24 cellular contexts compared by ENCODE assay signal in genomic region chr1:115609021-115609420, GRCh38. TPM values are rescaled to one million over a fixed set of nuclear protein-coding genes. Genes with fewer than 3 reads are reported as not detected.
A peak's percentile ranks its signal among the peaks of the same experiment; 100 is the strongest.
DNase-seq lines count a peak whose midpoint lies in the region; ATAC-seq, FAIRE-seq and TF ChIP-seq lines count a peak whose summit lies in the region.
"Had no signal": no experiment of that assay in that cellular context is flagged by ENCODE, and none has a peak within 500 bp of the region (broad histone marks: within the 10 kb centered on the region; RNA-seq: fewer than 3 reads in every experiment).

No MANE protein-coding gene starts in this region.

- 73% methylated on average over 1 of the region's 1 CpG; no CpG with 5 or more reads in 1 of the 2 experiments for WGBS in H1 (ENCODE audit: extremely low coverage in 1 of 2, insufficient coverage in 1 of 2, insufficient read length in 1 of 2, insufficient replicate concordance in 2 of 2, low coverage in 1 of 2, low lambda C conversion rate in 2 of 2, missing lambda C conversion rate in 1 of 2), 2 experiments

- TF ChIP-seq CTCF in MCF 10A (IDR thresholded peaks at IDR 0.05; ENCODE audit: unreplicated experiment), result no peak
- no peak for TF ChIP-seq CTCF in breast epithelium (IDR thresholded peaks at IDR 0.05)
- no peak for TF ChIP-seq CTCF in H1 (IDR thresholded peaks at IDR 0.05; ENCODE audit: control extremely low read depth in 1 of 3, insufficient read depth in 1 of 3, low read depth in 1 of 3, low read length in 3 of 3)
- TF ChIP-seq CTCF in GM10266 (IDR thresholded peaks at IDR 0.05; ENCODE audit: control insufficient read depth, insufficient read depth, low read depth, missing control alignments), result no peak
- no peak for TF ChIP-seq CTCF in CD4-positive, alpha-beta T cell (IDR thresholded peaks at IDR 0.05)

- H3K14ac ChIP-seq in H1 (ENCODE audit: insufficient read length), result no peak overlapping the region

- H3K56ac ChIP-seq in H1 (replicated peaks; ENCODE audit: insufficient read length, low read depth, low read length), result no peak overlapping the region

- TF ChIP-seq RAD21 in H1 (IDR thresholded peaks at IDR 0.05 in 1 of 2, conservative IDR thresholded peaks at IDR 0.05 in 1 of 2; ENCODE audit: low read depth in 2 of 2, low read length in 2 of 2), result no peak

- H3K27ac Mint-ChIP-seq in MCF 10A (ENCODE audit: low read depth, unreplicated experiment), result no peak overlapping the region
- H3K27ac Mint-ChIP-seq in CD4-positive, alpha-beta T cell, result no peak overlapping the region

- H3K4ac ChIP-seq in H1 (replicated peaks; ENCODE audit: insufficient read length, low read depth, low read length), result no peak overlapping the region

- peaks cover 13% of the 10 kb centered on the region for H3K27me3 Mint-ChIP-seq in MCF 10A (ENCODE audit: insufficient read depth, unreplicated experiment)
- peaks cover 3% of the 10 kb centered on the region for H3K27me3 Mint-ChIP-seq in CD4-positive, alpha-beta T cell

- H2AK5ac ChIP-seq in H1 (ENCODE audit: low read depth, low read length), result no peak overlapping the region

- H3K36me3 Mint-ChIP-seq in MCF 10A (ENCODE audit: insufficient read depth, unreplicated experiment), result no peaks in the 10 kb centered on the region
- no peaks in the 10 kb centered on the region for H3K36me3 Mint-ChIP-seq in CD4-positive, alpha-beta T cell (ENCODE audit: low read depth)
- H3K36me3 Mint-ChIP-seq: CD14-positive monocyte had no signal

- no peak overlapping the region for H3K23ac ChIP-seq in H1 (ENCODE audit: insufficient read length)

- H3K4me1 ChIP-seq in breast epithelium (no peaks in the 10 kb centered on the region), H1 (replicated peaks in 1 of 4; ENCODE audit: control insufficient read depth in 3 of 4, insufficient read depth in 4 of 4, low read length in 3 of 4) (peaks cover 0 to 4% (median 0%) of the 10 kb centered on the region in 4 experiments; a peak in 1 of 7 replicates)
- H3K4me1 ChIP-seq: BE2C, Peyer's patch had no signal

- ATAC-seq in CD4-positive, alpha-beta T cell (ENCODE audit: poor library complexity), result no peak

- peaks cover 0 to 4% of the 10 kb centered on the region in 2 donors for H3K9me3 ChIP-seq in breast epithelium
- no peaks in the 10 kb centered on the region for H3K9me3 ChIP-seq in H1 (ENCODE audit: insufficient read depth in 2 of 2, low read depth in 1 of 2, low read length in 1 of 2)
- no peaks in the 10 kb centered on the region for H3K9me3 ChIP-seq in CD4-positive, alpha-beta T cell (ENCODE audit: control insufficient read depth, low read length)
- H3K9me3 ChIP-seq: BE2C, Peyer's patch, SK-N-SH had no signal

- H2AFZ ChIP-seq in H1 (ENCODE audit: low read length), result no peak overlapping the region

- no peak overlapping the region for H4K8ac ChIP-seq in H1 (ENCODE audit: extremely low read depth, insufficient read depth, low read length)

- H3K23me2 ChIP-seq in H1 (ENCODE audit: low read depth, low read length), result no peaks in the 10 kb centered on the region; the same call in 1 of the 2 replicates

- H2BK15ac ChIP-seq in H1 (ENCODE audit: low read length), result no peak overlapping the region

- no peak for TF ChIP-seq POLR2A in breast epithelium (IDR thresholded peaks at IDR 0.05)
- TF ChIP-seq POLR2A in H1 (IDR thresholded peaks at IDR 0.05; ENCODE audit: control extremely low read depth in 1 of 2, low read depth in 2 of 2, low read length in 2 of 2), result no peak

- H3K36me3 ChIP-seq in breast epithelium, result no peaks in the 10 kb centered on the region
- no peaks in the 10 kb centered on the region for H3K36me3 ChIP-seq in H1 (ENCODE audit: control insufficient read depth in 2 of 4, insufficient read depth in 4 of 4, low read length in 3 of 4)
- H3K36me3 ChIP-seq: BE2C, Peyer's patch had no signal

- intact Hi-C loops in MCF 10A (cut with micrococcal nuclease) (no loop called here), breast epithelium (cut with DNase I; ENCODE audit: low total_unique reads) (no loop called here)
- intact Hi-C loops in CD4-positive, alpha-beta T cell (cut with DNase I, micrococcal nuclease), result loop anchor here in 1 of 2 experiments (2.0 kb wide), 1 partner anchor 98 kb away; no protein-coding TSS in a partner anchor

- no TSS peak for BruUV-seq in MCF 10A (replicated peaks; lab: Mats Ljungman, UMichigan)

- H2BK12ac ChIP-seq in H1 (ENCODE audit: low read depth, low read length), result no peak overlapping the region

- H3K27me3 ChIP-seq in breast epithelium (no peaks in the 10 kb centered on the region), H1 (replicated peaks in 1 of 4; ENCODE audit: control insufficient read depth in 3 of 4, extremely low read depth in 1 of 4, insufficient read depth in 3 of 4, low read length in 3 of 4) (no peaks in the 10 kb centered on the region; a peak in 1 of 7 replicates)
- H3K27me3 ChIP-seq in CD4-positive, alpha-beta T cell (ENCODE audit: control insufficient read depth, insufficient read depth, low read length), result peaks cover 4% of the 10 kb centered on the region
- H3K27me3 ChIP-seq: Peyer's patch had no signal

- H3K4me2 ChIP-seq in H1 (ENCODE audit: insufficient read depth in 1 of 2, low read depth in 2 of 2, low read length in 2 of 2), result no peak overlapping the region
- H3K4me2 ChIP-seq: SK-N-SH had no signal

- H3K9me3 Mint-ChIP-seq in MCF 10A (ENCODE audit: unreplicated experiment), result peaks cover 7% of the 10 kb centered on the region
- H3K9me3 Mint-ChIP-seq in CD4-positive, alpha-beta T cell, result no peaks in the 10 kb centered on the region

- 0 out of 2 replicates have a peak overlapping the region, but pooled peaks have one; percentile 13 for H2BK20ac ChIP-seq in H1 (ENCODE audit: low read length)

- POLR2A ChIA-PET in MCF 10A (lab: Yijun Ruan, JAX), result interaction anchor here (1.0 to 3.0 kb wide), 6 partner anchors 8 to 163 kb away, joined by 4 to 29 read pairs (median 10); partner anchors contain the start of gene VANGL1
- POLR2A ChIA-PET in H1 (lab: Charles Lee; ENCODE audit: partially characterized antibody), result no interaction called here
- POLR2A ChIA-PET in CD4-positive, alpha-beta T cell (lab: Charles Lee), result no interaction called here

- no peak overlapping the region for H3K18ac ChIP-seq in H1 (ENCODE audit: extremely low read depth, low read length)

- no peak overlapping the region for H3K4me3 Mint-ChIP-seq in MCF 10A (ENCODE audit: unreplicated experiment)
- H3K4me3 Mint-ChIP-seq in CD4-positive, alpha-beta T cell, result no peak overlapping the region
- H3K4me3 Mint-ChIP-seq: CD14-positive monocyte had no signal

- no peak for FAIRE-seq in H1 (lab: Jason Lieb, UNC)
- FAIRE-seq: GM12892, GM19239, HepG2 had no signal

- H2BK120ac ChIP-seq in H1 (replicated peaks; ENCODE audit: low read depth, low read length), result no peak overlapping the region

- H3K27ac ChIP-seq in breast epithelium (no peak overlapping the region), H1 (ENCODE audit: low read depth, low read length) (no peak overlapping the region)
- H3K27ac ChIP-seq in CD4-positive, alpha-beta T cell (ENCODE audit: low read depth, low read length), result no peak overlapping the region
- H3K27ac ChIP-seq: Peyer's patch had no signal

- no peak overlapping the region for H4K91ac ChIP-seq in H1 (replicated peaks; ENCODE audit: insufficient read length, low read length)

- DNase-seq in MCF 10A (ENCODE audit: unreplicated experiment), result peak; percentile 9
- no peak for DNase-seq in breast epithelium (ENCODE audit: low spot score in 2 of 2)
- no peak for DNase-seq in H1 (ENCODE audit: low read depth in 1 of 2, low spot score in 2 of 2)
- DNase-seq in kidney tubule cell (ENCODE audit: low spot score), result peak; percentile 45
- no peak for DNase-seq in GM10266 (ENCODE audit: extremely low spot score)
- DNase-seq in Kasumi-1 (lab: John Stamatoyannopoulos, UW), result no peak
- no peak for DNase-seq in NCI-H526 (lab: John Stamatoyannopoulos, UW)
- DNase-seq in CD4-positive, alpha-beta T cell, result no peak
- DNase-seq: 8988T, ACHN, BE2C, Calu3, DMS79 treated with DMSO at 0.1 percent for 48 hours, GF-D8, H7, MM.1S, NCI-H2029, NCI-H69, Peyer's patch, SK-N-SH had no signal

- CTCF ChIA-PET in MCF 10A (lab: Yijun Ruan, JAX) (interaction anchor here (0.7 to 5.3 kb wide), 18 partner anchors 8 to 568 kb away, joined by 3 to 133 read pairs (median 6); no protein-coding TSS in a partner anchor), H1 (lab: Charles Lee; ENCODE audit: partially characterized antibody) (interaction anchor here (0.7 to 3.9 kb wide), 33 partner anchors 9 to 471 kb away, joined by 3 to 66 read pairs (median 4); no protein-coding TSS in a partner anchor)
- CTCF ChIA-PET in CD4-positive, alpha-beta T cell (lab: Charles Lee), result no interaction called here

- no peaks in the 10 kb centered on the region for H4K20me1 ChIP-seq in H1 (replicated peaks in 1 of 2; ENCODE audit: control insufficient read depth in 1 of 2, insufficient read depth in 2 of 2, low read length in 2 of 2)

- H3K4me1 Mint-ChIP-seq in MCF 10A (ENCODE audit: insufficient read depth, unreplicated experiment), result peaks cover 12% of the 10 kb centered on the region
- no peaks in the 10 kb centered on the region for H3K4me1 Mint-ChIP-seq in CD4-positive, alpha-beta T cell (ENCODE audit: low read depth)
- H3K4me1 Mint-ChIP-seq: CD14-positive monocyte had no signal

- no peak for TF ChIP-seq EP300 in H1 (IDR thresholded peaks at IDR 0.05; ENCODE audit: borderline replicate concordance in 1 of 2, low read depth in 2 of 2, low read length in 2 of 2)

- no peaks in the 10 kb centered on the region for H3K79me1 ChIP-seq in H1 (ENCODE audit: low read depth, low read length)

- no peak overlapping the region for H2BK5ac ChIP-seq in H1 (ENCODE audit: low read depth, low read length)

- H3K79me2 ChIP-seq in H1 (ENCODE audit: control insufficient read depth in 1 of 2, insufficient read depth in 2 of 2, low read length in 2 of 2), result no peaks in the 10 kb centered on the region

- no peak overlapping the region for H3K9ac ChIP-seq in H1 (replicated peaks in 1 of 4; ENCODE audit: extremely low read depth in 1 of 4, low read depth in 3 of 4, low read length in 3 of 4)
- H3K9ac ChIP-seq: SK-N-SH had no signal

- no peak overlapping the region for H4K5ac ChIP-seq in H1 (ENCODE audit: insufficient read length, low read depth, low read length)

- no peak overlapping the region for H3K4me3 ChIP-seq in breast epithelium
- H3K4me3 ChIP-seq in H1 (ENCODE audit: extremely low read depth in 1 of 4, insufficient read depth in 2 of 4, low read depth in 3 of 4, low read length in 4 of 4), result no peak overlapping the region
- H3K4me3 ChIP-seq: Peyer's patch had no signal

TF ChIP-seq in H1, 55 proteins besides CTCF, POLR2A, EP300 and RAD21 (continues in another document):
- TF ChIP-seq MAFK (IDR thresholded peaks at IDR 0.05; ENCODE audit: low read depth, low read length), result no peak

RNA-seq across cellular contexts. Expression of gene VANGL1, which starts 32.7 kb away (rescaled TPM):
- total RNA-seq in MCF 10A (2022), result 10.5 and 16.4 TPM in 2 replicates
- 1 to 10 TPM; 6.6 to 7.5 (median 7.5) TPM for total RNA-seq in breast epithelium
- 13.4 and 14.6 TPM in 2 replicates for total RNA-seq in H1 (2021; fragmentation: NEBNext Ultra II Directional; extraction: Animal tissue kit (Norgen Biotek cat#: 25700))
- polyA plus RNA-seq in H1 (2011; rRNA removed), result 9.4 and 9.7 TPM in 2 replicates
- 8.7 TPM for polyA plus RNA-seq in H1 (2011; cell fraction: cytosol; rRNA removed)
- polyA plus RNA-seq in H1 (2011; cell fraction: nucleus; rRNA removed), result 8.4 TPM
- 9.1 to 12.9 TPM (median 11.1 TPM) in 4 replicates for polyA plus RNA-seq in H1 (2012, experiment 1 of 2)
- polyA plus RNA-seq in H1 (2012, experiment 2 of 2), result 5.0 TPM
- polyA plus RNA-seq in H1 (2013, experiment 1 of 2), result 14.6 TPM
- polyA plus RNA-seq in H1 (2013, experiment 2 of 2), result 18.0 TPM
- 16.0 and 22.8 TPM in 2 replicates for polyA minus RNA-seq in H1 (2011; rRNA and poly(A)+ RNA removed)
- 14.3 TPM for polyA minus RNA-seq in H1 (2011; cell fraction: cytosol; rRNA and poly(A)+ RNA removed)
- polyA minus RNA-seq in H1 (2011; cell fraction: nucleus; rRNA and poly(A)+ RNA removed), result 10.1 TPM
- 1 to 10 TPM; 1.1 to 1.8 TPM for total RNA-seq in CD4-positive, alpha-beta T cell

Comparison
In these comparisons a context has a peak if more than half of its experiments do, and no peak if none do; other contexts are left out.
1. DNase-seq: peak in MCF 10A (single experiment) and kidney tubule cell (single experiment); none in breast epithelium (0 of 2), H1 (0 of 2), GM10266 (single experiment), Kasumi-1 (0 of 2), NCI-H526 (0 of 2) and CD4-positive, alpha-beta T cell (0 of 10).